In genomic region chr4:84681488-84682274, GRCh38 we compare ENCODE assay signal across 9 cellular contexts.
DNase-seq lines count a peak whose midpoint lies in the region; ATAC-seq and TF ChIP-seq lines count a peak whose summit lies in the region.
"Had no signal": no experiment of that assay in that cellular context is flagged by ENCODE, and none has a peak within 500 bp of the region (broad histone marks: within the 10 kb centered on the region; RNA-seq: fewer than 3 reads in every experiment).

No MANE protein-coding gene starts in this region.

- TF ChIP-seq EP300 in ovary (IDR thresholded peaks at IDR 0.05), result no peak

- ATAC-seq in HG03108 (IDR thresholded peaks at IDR 0.05; ENCODE audit: unreplicated experiment), result no peak

- no peaks in the 10 kb centered on the region for H3K27me3 Mint-ChIP-seq in activated T-helper 1 cell treated with anti-CD3 and anti-CD28 coated beads, Interleukin-12 subunit alpha, Interleukin-12 subunit beta, Interleukin-2, Interleukin-4 antibody, amounts not matched to agents 30 ng/mL and 10 ng/mL and 1 ng/mL, durations not matched to agents 14 hours and 24 hours and 36 hours (ENCODE audit: insufficient read depth)
- H3K27me3 Mint-ChIP-seq: central memory CD8-positive, alpha-beta T cell had no signal

- H3K4me1 ChIP-seq in ovary (ENCODE audit: insufficient read depth), result peaks cover 2% of the 10 kb centered on the region

- peaks cover 25% of the 10 kb centered on the region for H3K4me1 Mint-ChIP-seq in activated T-helper 1 cell treated with anti-CD3 and anti-CD28 coated beads, Interleukin-12 subunit alpha, Interleukin-12 subunit beta, Interleukin-2, Interleukin-4 antibody, amounts not matched to agents 30 ng/mL and 10 ng/mL and 1 ng/mL, durations not matched to agents 14 hours and 24 hours and 36 hours (ENCODE audit: low read depth)
- H3K4me1 Mint-ChIP-seq: central memory CD8-positive, alpha-beta T cell had no signal

- no peaks in the 10 kb centered on the region for H3K36me3 ChIP-seq in ovary

- WGBS in ovary, 3 donors, result 60 to 74% (median 62%) methylated on average over 2 of the region's 2 CpGs

- H3K27me3 ChIP-seq in ovary, result no peaks in the 10 kb centered on the region

- H3K36me3 Mint-ChIP-seq in activated T-helper 1 cell treated with anti-CD3 and anti-CD28 coated beads, Interleukin-12 subunit alpha, Interleukin-12 subunit beta, Interleukin-2, Interleukin-4 antibody, amounts not matched to agents 30 ng/mL and 10 ng/mL and 1 ng/mL, durations not matched to agents 14 hours and 24 hours and 36 hours (ENCODE audit: low read depth), result no peaks in the 10 kb centered on the region

- H3K27ac ChIP-seq in ovary, result no peak overlapping the region

- TF ChIP-seq CTCF in choroid plexus epithelial cell (conservative IDR thresholded peaks at IDR 0.05; ENCODE audit: low read depth, low read length) (peak; percentile 47), ovary (IDR thresholded peaks at IDR 0.05) (no peak)

- no peak for TF ChIP-seq POLR2A in ovary (IDR thresholded peaks at IDR 0.05)

- intact Hi-C loops in activated T-helper 1 cell treated with anti-CD3 and anti-CD28 coated beads, Interleukin-12 subunit alpha, Interleukin-12 subunit beta, Interleukin-2, Interleukin-4 antibody, amounts not matched to agents 30 ng/mL and 10 ng/mL and 1 ng/mL, durations not matched to agents 14 hours and 24 hours and 36 hours (cut with micrococcal nuclease), result no loop called here
- intact Hi-C loops in ovary (cut with DNase I), result no loop called here

- no peaks in the 10 kb centered on the region for H3K9me3 ChIP-seq in ovary

- H3K9me3 Mint-ChIP-seq in activated T-helper 1 cell treated with anti-CD3 and anti-CD28 coated beads, Interleukin-12 subunit alpha, Interleukin-12 subunit beta, Interleukin-2, Interleukin-4 antibody, amounts not matched to agents 30 ng/mL and 10 ng/mL and 1 ng/mL, durations not matched to agents 14 hours and 24 hours and 36 hours, result no peaks in the 10 kb centered on the region
- H3K9me3 Mint-ChIP-seq: central memory CD8-positive, alpha-beta T cell had no signal

- no peak overlapping the region for H3K4me3 Mint-ChIP-seq in activated T-helper 1 cell treated with anti-CD3 and anti-CD28 coated beads, Interleukin-12 subunit alpha, Interleukin-12 subunit beta, Interleukin-2, Interleukin-4 antibody, amounts not matched to agents 30 ng/mL and 10 ng/mL and 1 ng/mL, durations not matched to agents 14 hours and 24 hours and 36 hours
- H3K4me3 Mint-ChIP-seq: central memory CD8-positive, alpha-beta T cell had no signal

- no peak overlapping the region for H3K27ac Mint-ChIP-seq in activated T-helper 1 cell treated with anti-CD3 and anti-CD28 coated beads, Interleukin-12 subunit alpha, Interleukin-12 subunit beta, Interleukin-2, Interleukin-4 antibody, amounts not matched to agents 30 ng/mL and 10 ng/mL and 1 ng/mL, durations not matched to agents 14 hours and 24 hours and 36 hours

- H3K4me3 ChIP-seq in choroid plexus epithelial cell (ENCODE audit: low read depth, low read length) (no peak overlapping the region), ovary (no peak overlapping the region)

- DNase-seq in Ammon's horn (ENCODE audit: low spot score), result peak; percentile 68
- DNase-seq in NCI-H226, result peak; percentile 53
- peak; percentile 91 for DNase-seq in choroid plexus epithelial cell (ENCODE audit: low read depth)
- peak; percentile 75 for DNase-seq in medulla oblongata (ENCODE audit: extremely low spot score)
- no peak for DNase-seq in activated T-helper 1 cell treated with anti-CD3 and anti-CD28 coated beads, Interleukin-12 subunit alpha, Interleukin-12 subunit beta, Interleukin-2, Interleukin-4 antibody, amounts not matched to agents 30 ng/mL and 10 ng/mL and 1 ng/mL, durations not matched to agents 14 hours and 24 hours and 36 hours (ENCODE audit: low spot score)
- DNase-seq in ovary, result no peak
- no peak for DNase-seq in NCI-H748 treated with DMSO at 0.1 percent for 48 hours (lab: John Stamatoyannopoulos, UW)

Comparison
In these comparisons a context has a peak if more than half of its experiments do, and no peak if none do; other contexts are left out.
1. DNase-seq: peak in Ammon's horn (single experiment), NCI-H226 (single experiment), choroid plexus epithelial cell (single experiment) and medulla oblongata (single experiment); none in activated T-helper 1 cell treated with anti-CD3 and anti-CD28 coated beads, Interleukin-12 subunit alpha, Interleukin-12 subunit beta, Interleukin-2, Interleukin-4 antibody, amounts not matched to agents 30 ng/mL and 10 ng/mL and 1 ng/mL, durations not matched to agents 14 hours and 24 hours and 36 hours (single experiment), ovary (0 of 5) and NCI-H748 treated with DMSO at 0.1 percent for 48 hours (single experiment).